ENCODE assay signal across 1 cellular context in genomic region chr6:107712523-107713213, GRCh38.
TF ChIP-seq lines count a peak whose summit lies in the region.

No MANE protein-coding gene starts in this region.

TF ChIP-seq in GM12878, 131 proteins besides CTCF, POLR2A, EP300 and RAD21 (continued from another document):
- TF ChIP-seq NKRF (conservative IDR thresholded peaks at IDR 0.05), result no peak
- TF ChIP-seq LARP7 (IDR thresholded peaks at IDR 0.05), result no peak
- no peak for TF ChIP-seq USF1 (IDR thresholded peaks at IDR 0.05; ENCODE audit: borderline replicate concordance, extremely low read length, insufficient read depth, low read depth, low read length)
